ENCODE assay signal across 23 cellular contexts in genomic region chr4:42490015-42490414, GRCh38.
DNase-seq lines count a peak whose midpoint lies in the region; ATAC-seq and TF ChIP-seq lines count a peak whose summit lies in the region.
"Had no signal": no experiment of that assay in that cellular context is flagged by ENCODE, and none has a peak within 500 bp of the region (broad histone marks: within the 10 kb centered on the region; RNA-seq: fewer than 3 reads in every experiment).

No MANE protein-coding gene starts in this region.

- H3K36me3 ChIP-seq in stomach = no peaks in the 10 kb centered on the region
- H3K36me3 ChIP-seq: cardiac muscle cell, MG63, right atrium auricular region had no signal

- DNase-seq in activated naive CD4-positive, alpha-beta T cell treated with anti-CD3 and anti-CD28 coated beads, Interleukin-2, amount 10 ng/mL, durations not matched to agents 7 days and 5 days = no peak
- DNase-seq in stomach = no peak
- DNase-seq in nucleus accumbens (lab: John Stamatoyannopoulos, UW) = no peak
- no peak for DNase-seq in Calu3
- DNase-seq: activated CD4-positive, alpha-beta memory T cell treated with anti-CD3 and anti-CD28 coated beads for 36 hours; AML-193; DMS53; GF-D8; glutamatergic neuron; kidney glomerular epithelial cell; MG63; NCI-H1436; NCI-H526 treated with DMSO at 0.1 percent for 48 hours; stimulated activated CD4-positive, alpha-beta T cell treated with anti-CD3 and anti-CD28 coated beads, Interleukin-4, amount 100 ng/mL, for 24 hours; T-helper 9 cell had no signal

- H3K36me3 Mint-ChIP-seq in activated naive CD4-positive, alpha-beta T cell treated with anti-CD3 and anti-CD28 coated beads, Interleukin-2, amount 50 U/mL, for 24 hours = peaks cover 22% of the 10 kb centered on the region
- H3K36me3 Mint-ChIP-seq in activated naive CD4-positive, alpha-beta T cell treated with anti-CD3 and anti-CD28 coated beads, Interleukin-2, amount 10 ng/mL, durations not matched to agents 7 days and 5 days = peaks cover 1% of the 10 kb centered on the region
- peaks cover 41% of the 10 kb centered on the region for H3K36me3 Mint-ChIP-seq in activated T-helper 17 cell treated with anti-CD3 and anti-CD28 coated beads, Interleukin-2, amount 50 U/mL, for 72 hours (ENCODE audit: low read depth)
- peaks cover 45% of the 10 kb centered on the region for H3K36me3 Mint-ChIP-seq in stimulated activated memory B cell treated with anti-CD40 and anti-IgM and Interleukin-4, amounts not matched to agents 10 μg/mL and 1 μg/mL and 100 μg/mL, for 72 hours
- no peaks in the 10 kb centered on the region for H3K36me3 Mint-ChIP-seq in Calu3 (ENCODE audit: insufficient read depth, unreplicated experiment)
- H3K36me3 Mint-ChIP-seq: type B pancreatic cell had no signal

- no peak for TF ChIP-seq CTCF in stomach (IDR thresholded peaks at IDR 0.05)
- TF ChIP-seq CTCF in Calu3 (IDR thresholded peaks at IDR 0.05; ENCODE audit: unreplicated experiment) = no peak

- H3K4me1 ChIP-seq in stomach = no peaks in the 10 kb centered on the region
- H3K4me1 ChIP-seq: right atrium auricular region had no signal

- intact Hi-C loops in stomach (cut with DNase I; ENCODE audit: low total_unique reads) (no loop called here), Calu3 (cut with micrococcal nuclease; ENCODE audit: unreplicated experiment) (no loop called here)

- no peaks in the 10 kb centered on the region for H3K27me3 Mint-ChIP-seq in activated naive CD4-positive, alpha-beta T cell treated with anti-CD3 and anti-CD28 coated beads, Interleukin-2, amount 50 U/mL, for 24 hours
- no peaks in the 10 kb centered on the region for H3K27me3 Mint-ChIP-seq in activated naive CD4-positive, alpha-beta T cell treated with anti-CD3 and anti-CD28 coated beads, Interleukin-2, amount 10 ng/mL, durations not matched to agents 7 days and 5 days
- H3K27me3 Mint-ChIP-seq in activated T-helper 17 cell treated with anti-CD3 and anti-CD28 coated beads, Interleukin-2, amount 50 U/mL, for 72 hours = no peaks in the 10 kb centered on the region
- H3K27me3 Mint-ChIP-seq in stimulated activated memory B cell treated with anti-CD40 and anti-IgM and Interleukin-4, amounts not matched to agents 10 μg/mL and 1 μg/mL and 100 μg/mL, for 72 hours = no peaks in the 10 kb centered on the region
- no peaks in the 10 kb centered on the region for H3K27me3 Mint-ChIP-seq in Calu3 (ENCODE audit: unreplicated experiment)
- H3K27me3 Mint-ChIP-seq: activated CD4-positive, alpha-beta memory T cell treated with anti-CD3 and anti-CD28 coated beads for 36 hours; dendritic cell treated with granulocyte-macrophage colony-stimulating factor and Interleukin-4, amounts not matched to agents 40 ng/mL and 50 ng/mL, for 4 days had no signal

- ATAC-seq in GM21360 (IDR thresholded peaks at IDR 0.05; ENCODE audit: unreplicated experiment) = peak; percentile 5
- ATAC-seq in activated T-helper 17 cell treated with anti-CD3 and anti-CD28 coated beads, Interleukin-2, amount 50 U/mL, for 72 hours (replicated peaks) = no peak
- ATAC-seq in stimulated activated memory B cell treated with anti-CD40 and anti-IgM and Interleukin-4, amounts not matched to agents 10 μg/mL and 1 μg/mL and 100 μg/mL, for 72 hours = no peak

- H3K4me3 Mint-ChIP-seq in activated naive CD4-positive, alpha-beta T cell treated with anti-CD3 and anti-CD28 coated beads, Interleukin-2, amount 50 U/mL, for 24 hours = no peak overlapping the region
- H3K4me3 Mint-ChIP-seq in activated naive CD4-positive, alpha-beta T cell treated with anti-CD3 and anti-CD28 coated beads, Interleukin-2, amount 10 ng/mL, durations not matched to agents 7 days and 5 days = no peak overlapping the region
- H3K4me3 Mint-ChIP-seq in activated T-helper 17 cell treated with anti-CD3 and anti-CD28 coated beads, Interleukin-2, amount 50 U/mL, for 72 hours = no peak overlapping the region
- H3K4me3 Mint-ChIP-seq in stimulated activated memory B cell treated with anti-CD40 and anti-IgM and Interleukin-4, amounts not matched to agents 10 μg/mL and 1 μg/mL and 100 μg/mL, for 72 hours = no peak overlapping the region
- no peak overlapping the region for H3K4me3 Mint-ChIP-seq in Calu3 (ENCODE audit: low read depth, unreplicated experiment)
- H3K4me3 Mint-ChIP-seq: activated CD4-positive, alpha-beta memory T cell treated with anti-CD3 and anti-CD28 coated beads for 36 hours; dendritic cell treated with granulocyte-macrophage colony-stimulating factor and Interleukin-4, amounts not matched to agents 40 ng/mL and 50 ng/mL, for 4 days; type B pancreatic cell had no signal

- H3K9me3 Mint-ChIP-seq in activated naive CD4-positive, alpha-beta T cell treated with anti-CD3 and anti-CD28 coated beads, Interleukin-2, amount 50 U/mL, for 24 hours = no peaks in the 10 kb centered on the region
- H3K9me3 Mint-ChIP-seq in activated naive CD4-positive, alpha-beta T cell treated with anti-CD3 and anti-CD28 coated beads, Interleukin-2, amount 10 ng/mL, durations not matched to agents 7 days and 5 days = no peaks in the 10 kb centered on the region
- H3K9me3 Mint-ChIP-seq in activated T-helper 17 cell treated with anti-CD3 and anti-CD28 coated beads, Interleukin-2, amount 50 U/mL, for 72 hours = no peaks in the 10 kb centered on the region
- no peaks in the 10 kb centered on the region for H3K9me3 Mint-ChIP-seq in stimulated activated memory B cell treated with anti-CD40 and anti-IgM and Interleukin-4, amounts not matched to agents 10 μg/mL and 1 μg/mL and 100 μg/mL, for 72 hours
- H3K9me3 Mint-ChIP-seq in Calu3 (ENCODE audit: low read depth, unreplicated experiment) = no peaks in the 10 kb centered on the region
- H3K9me3 Mint-ChIP-seq: activated CD4-positive, alpha-beta memory T cell treated with anti-CD3 and anti-CD28 coated beads for 36 hours; dendritic cell treated with granulocyte-macrophage colony-stimulating factor and Interleukin-4, amounts not matched to agents 40 ng/mL and 50 ng/mL, for 4 days; type B pancreatic cell had no signal

- TF ChIP-seq POLR2A in stomach (IDR thresholded peaks at IDR 0.05) = no peak

- no peak for TF ChIP-seq EP300 in stomach (IDR thresholded peaks at IDR 0.05)

- H3K27ac Mint-ChIP-seq in activated naive CD4-positive, alpha-beta T cell treated with anti-CD3 and anti-CD28 coated beads, Interleukin-2, amount 50 U/mL, for 24 hours = peak overlapping the region; percentile 68
- no peak overlapping the region for H3K27ac Mint-ChIP-seq in activated naive CD4-positive, alpha-beta T cell treated with anti-CD3 and anti-CD28 coated beads, Interleukin-2, amount 10 ng/mL, durations not matched to agents 7 days and 5 days
- H3K27ac Mint-ChIP-seq in activated T-helper 17 cell treated with anti-CD3 and anti-CD28 coated beads, Interleukin-2, amount 50 U/mL, for 72 hours = peak overlapping the region; percentile 49
- peak overlapping the region; percentile 20 for H3K27ac Mint-ChIP-seq in stimulated activated memory B cell treated with anti-CD40 and anti-IgM and Interleukin-4, amounts not matched to agents 10 μg/mL and 1 μg/mL and 100 μg/mL, for 72 hours
- H3K27ac Mint-ChIP-seq in Calu3 (ENCODE audit: unreplicated experiment) = no peak overlapping the region
- H3K27ac Mint-ChIP-seq: activated CD4-positive, alpha-beta memory T cell treated with anti-CD3 and anti-CD28 coated beads for 36 hours; dendritic cell treated with granulocyte-macrophage colony-stimulating factor and Interleukin-4, amounts not matched to agents 40 ng/mL and 50 ng/mL, for 4 days; type B pancreatic cell had no signal

- no peaks in the 10 kb centered on the region for H3K9me3 ChIP-seq in stomach
- H3K9me3 ChIP-seq: MG63, right atrium auricular region had no signal

- WGBS in stomach, 5 donors = 91 to 97% (median 95%) methylated on average over 3 of the region's 3 CpGs

- no peak overlapping the region for H3K4me3 ChIP-seq in stomach
- H3K4me3 ChIP-seq: cardiac muscle cell, MG63, right atrium auricular region had no signal

- BruUV-seq in Calu3 (replicated peaks; lab: Mats Ljungman, UMichigan) = no TSS peak

- no peaks in the 10 kb centered on the region for H3K4me1 Mint-ChIP-seq in activated naive CD4-positive, alpha-beta T cell treated with anti-CD3 and anti-CD28 coated beads, Interleukin-2, amount 50 U/mL, for 24 hours
- H3K4me1 Mint-ChIP-seq in activated naive CD4-positive, alpha-beta T cell treated with anti-CD3 and anti-CD28 coated beads, Interleukin-2, amount 10 ng/mL, durations not matched to agents 7 days and 5 days = no peaks in the 10 kb centered on the region
- peaks cover 10% of the 10 kb centered on the region for H3K4me1 Mint-ChIP-seq in activated T-helper 17 cell treated with anti-CD3 and anti-CD28 coated beads, Interleukin-2, amount 50 U/mL, for 72 hours
- H3K4me1 Mint-ChIP-seq in stimulated activated memory B cell treated with anti-CD40 and anti-IgM and Interleukin-4, amounts not matched to agents 10 μg/mL and 1 μg/mL and 100 μg/mL, for 72 hours = peaks cover 31% of the 10 kb centered on the region
- no peaks in the 10 kb centered on the region for H3K4me1 Mint-ChIP-seq in Calu3 (ENCODE audit: low read depth, unreplicated experiment)

- H3K27me3 ChIP-seq in stomach = no peaks in the 10 kb centered on the region
- H3K27me3 ChIP-seq: cardiac muscle cell, MG63, right atrium auricular region had no signal

- CTCF ChIA-PET in activated naive CD4-positive, alpha-beta T cell treated with anti-CD3 and anti-CD28 coated beads, Interleukin-2, amount 10 ng/mL, durations not matched to agents 7 days and 5 days (lab: Charles Lee) = no interaction called here
- CTCF ChIA-PET in Calu3 (lab: Charles Lee) = no interaction called here

- no peak overlapping the region for H3K27ac ChIP-seq in stomach
- H3K27ac ChIP-seq: cardiac muscle cell, right atrium auricular region had no signal

Comparison
In these comparisons a context has a peak if more than half of its experiments do, and no peak if none do; other contexts are left out.
1. H3K27ac Mint-ChIP-seq: peak in activated naive CD4-positive, alpha-beta T cell treated with anti-CD3 and anti-CD28 coated beads, Interleukin-2, amount 50 U/mL, for 24 hours (single experiment), activated T-helper 17 cell treated with anti-CD3 and anti-CD28 coated beads, Interleukin-2, amount 50 U/mL, for 72 hours (single experiment) and stimulated activated memory B cell treated with anti-CD40 and anti-IgM and Interleukin-4, amounts not matched to agents 10 μg/mL and 1 μg/mL and 100 μg/mL, for 72 hours (single experiment); none in activated naive CD4-positive, alpha-beta T cell treated with anti-CD3 and anti-CD28 coated beads, Interleukin-2, amount 10 ng/mL, durations not matched to agents 7 days and 5 days (single experiment) and Calu3 (single experiment).